In the genomic region with DNA sequence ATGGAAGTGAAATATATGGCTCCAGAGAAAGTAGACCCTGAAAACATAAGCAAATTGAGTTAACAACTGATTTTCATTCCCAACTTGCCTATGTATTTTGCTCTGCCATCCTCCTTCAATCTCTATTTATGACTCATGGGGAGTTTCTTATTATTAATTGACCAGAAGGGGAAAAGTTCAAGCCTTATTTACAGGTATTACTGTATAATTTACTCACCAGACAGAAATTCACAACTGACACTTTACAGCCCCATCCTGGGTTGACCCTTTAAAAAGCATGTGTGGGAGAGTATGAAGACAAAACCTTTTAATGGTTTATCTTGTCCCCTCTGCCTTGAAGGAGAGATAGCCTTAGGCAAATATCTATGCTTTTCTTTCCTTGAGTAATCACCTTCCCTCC, we compare ENCODE assay signal across 19 cellular contexts. TPM values are rescaled to one million over a fixed set of nuclear protein-coding genes. Genes with fewer than 3 reads are reported as not detected.
DNase-seq lines count a peak whose midpoint lies in the region; ATAC-seq and TF ChIP-seq lines count a peak whose summit lies in the region.
"Had no signal": no experiment of that assay in that cellular context is flagged by ENCODE, and none has a peak within 500 bp of the region (broad histone marks: within the 10 kb centered on the region; RNA-seq: fewer than 3 reads in every experiment).

No MANE protein-coding gene starts in this region.

- H3K4me1 Mint-ChIP-seq in WTC11: peaks cover 11% of the 10 kb centered on the region

- no peaks in the 10 kb centered on the region for H3K79me2 ChIP-seq in mammary epithelial cell (ENCODE audit: insufficient read depth, low read length)
- H3K79me2 ChIP-seq in PC-3 (ENCODE audit: low read length): no peaks in the 10 kb centered on the region

- H3K4me2 ChIP-seq in mammary epithelial cell (ENCODE audit: insufficient read depth, low read depth, low read length) (no peak overlapping the region), PC-3 (ENCODE audit: low read length) (peak overlapping the region; percentile 36; the same call in 1 of the 2 replicates)
- H3K4me2 ChIP-seq: PC-9 had no signal

- no peaks in the 10 kb centered on the region for H3K9me3 ChIP-seq in mammary epithelial cell (replicated peaks; ENCODE audit: insufficient read depth, low read length)
- no peaks in the 10 kb centered on the region for H3K9me3 ChIP-seq in breast epithelium
- no peaks in the 10 kb centered on the region for H3K9me3 ChIP-seq in PC-3 (ENCODE audit: low read length)

- peak; percentile 59; the same call in 1 of the 2 replicates for ATAC-seq in PC-3
- no peak for ATAC-seq in WTC11
- ATAC-seq in sciatic nerve: no peak
- ATAC-seq: K562, Right ventricle myocardium inferior had no signal

- H3K4me3 ChIP-seq in mammary epithelial cell (replicated peaks in 1 of 3; ENCODE audit: insufficient read depth in 1 of 3, low read depth in 2 of 3, low read length in 3 of 3) (no peak overlapping the region), breast epithelium (no peak overlapping the region), PC-3 (ENCODE audit: low read length) (no peak overlapping the region), kidney epithelial cell (ENCODE audit: low read depth, low read length) (no peak overlapping the region)
- H3K4me3 ChIP-seq: K562, PC-9 had no signal

- intact Hi-C loops in mammary epithelial cell (cut with micrococcal nuclease) (no loop called here), breast epithelium (cut with DNase I; ENCODE audit: low total_unique reads) (no loop called here), PC-3 (cut with micrococcal nuclease) (no loop called here), sciatic nerve (cut with DNase I) (no loop called here)

- H3K27me3 Mint-ChIP-seq in WTC11 (ENCODE audit: low read depth): no peaks in the 10 kb centered on the region; the same call in 1 of the 2 replicates

- dilution Hi-C loops in mammary epithelial cell (cut with HindIII; ENCODE audit: low sequenced_read_pairs): no loop called here

- no peak overlapping the region for H3K27ac Mint-ChIP-seq in WTC11
- H3K27ac Mint-ChIP-seq: T-helper 1 cell treated with Interleukin-12 subunit alpha and Interleukin-12 subunit beta and Interleukin-4 antibody, amounts not matched to agents 30 μg/mL and 1 μg/mL, for 36 hours had no signal

- no peak overlapping the region for H3K9ac ChIP-seq in mammary epithelial cell (ENCODE audit: insufficient read depth, low read length)
- H3K9ac ChIP-seq in PC-3 (ENCODE audit: low read length): no peak overlapping the region

- H3F3A ChIP-seq in PC-3 (ENCODE audit: low read length, unreplicated experiment): no peaks in the 10 kb centered on the region

- no TSS peak for BruUV-seq in mammary epithelial cell (replicated peaks; lab: Mats Ljungman, UMichigan)
- no TSS peak for BruUV-seq in PC-3 (replicated peaks; lab: Mats Ljungman, UMichigan)

- H3K9me2 ChIP-seq in PC-3 (replicated peaks; ENCODE audit: low read length): no peaks in the 10 kb centered on the region

- H3K27me3 ChIP-seq in mammary epithelial cell (ENCODE audit: insufficient read depth, low read length) (no peaks in the 10 kb centered on the region), breast epithelium (no peaks in the 10 kb centered on the region), PC-3 (ENCODE audit: low read length) (no peaks in the 10 kb centered on the region), kidney epithelial cell (ENCODE audit: control insufficient read depth, insufficient read depth, low read length) (no peaks in the 10 kb centered on the region)

- no peak overlapping the region for H3K4me3 Mint-ChIP-seq in WTC11
- H3K4me3 Mint-ChIP-seq: T-helper 1 cell treated with Interleukin-12 subunit alpha and Interleukin-12 subunit beta and Interleukin-4 antibody, amounts not matched to agents 30 μg/mL and 1 μg/mL, for 36 hours had no signal

- TF ChIP-seq POLR2A in breast epithelium (IDR thresholded peaks at IDR 0.05): no peak

- H4K20me1 ChIP-seq in mammary epithelial cell (ENCODE audit: insufficient read depth, low read length) (no peaks in the 10 kb centered on the region), PC-3 (ENCODE audit: low read length) (no peaks in the 10 kb centered on the region)

- H3K4me1 ChIP-seq in mammary epithelial cell (ENCODE audit: insufficient read depth, low read length): peaks cover 4% of the 10 kb centered on the region
- no peaks in the 10 kb centered on the region for H3K4me1 ChIP-seq in breast epithelium
- peaks cover 13% of the 10 kb centered on the region for H3K4me1 ChIP-seq in PC-3 (ENCODE audit: insufficient read depth, low read length)

- in situ Hi-C loops in mammary epithelial cell (cut with MboI; ENCODE audit: low sequenced_read_pairs in 2 of 2): loop anchor here (10.0 to 25.0 kb wide), 4 partner anchors 168 to 338 kb away; no protein-coding TSS in a partner anchor

- H3K27ac ChIP-seq in mammary epithelial cell (ENCODE audit: insufficient read depth, low read depth, low read length): no peak overlapping the region
- H3K27ac ChIP-seq in breast epithelium: no peak overlapping the region
- peak overlapping the region; percentile 30; the same call in 1 of the 2 replicates for H3K27ac ChIP-seq in PC-3 (ENCODE audit: low read length)
- H3K27ac ChIP-seq: C4-2B, HL-60, PC-9 had no signal

- POLR2A ChIA-PET in PC-3 (lab: Charles Lee; ENCODE audit: unreplicated experiment) (no interaction called here), WTC11 (lab: Charles Lee) (no interaction called here)

- H3K36me3 ChIP-seq in mammary epithelial cell (ENCODE audit: insufficient read depth, low read length): no peaks in the 10 kb centered on the region
- no peaks in the 10 kb centered on the region for H3K36me3 ChIP-seq in breast epithelium
- H3K36me3 ChIP-seq in PC-3 (ENCODE audit: low read depth, low read length): no peaks in the 10 kb centered on the region
- no peaks in the 10 kb centered on the region for H3K36me3 ChIP-seq in kidney epithelial cell (ENCODE audit: control insufficient read depth, insufficient read depth, low read length)

- no peaks in the 10 kb centered on the region for H3K36me3 Mint-ChIP-seq in WTC11

- TF ChIP-seq CTCF in mammary epithelial cell (conservative IDR thresholded peaks at IDR 0.05 in 1 of 2, IDR thresholded peaks at IDR 0.05 in 1 of 2; ENCODE audit: extremely low read depth in 1 of 2, insufficient read depth in 1 of 2, low read depth in 1 of 2, low read length in 2 of 2) (no peak), breast epithelium (IDR thresholded peaks at IDR 0.05) (no peak), PC-3 (conservative IDR thresholded peaks at IDR 0.05; ENCODE audit: low read depth, low read length) (no peak), kidney epithelial cell (IDR thresholded peaks at IDR 0.05; ENCODE audit: insufficient read depth, low read length, poor library complexity, severe bottlenecking) (no peak), WTC11 (IDR thresholded peaks at IDR 0.05) (no peak)

- DNase-seq in mammary epithelial cell: peak; percentile 56
- no peak for DNase-seq in breast epithelium (ENCODE audit: low spot score in 2 of 2)
- peak; percentile 52 for DNase-seq in PC-3
- peak; percentile 5 for DNase-seq in kidney epithelial cell (ENCODE audit: low read depth)
- DNase-seq in inferior parietal cortex (ENCODE audit: extremely low spot score): no peak
- no peak for DNase-seq in WTC11 (ENCODE audit: low spot score)
- DNase-seq in NCI-H345 (lab: John Stamatoyannopoulos, UW): no peak
- DNase-seq in sciatic nerve (ENCODE audit: low spot score): no peak
- DNase-seq: DMS53, GOT3, NCI-H1092 treated with DMSO at 0.1 percent for 48 hours, NCI-H1694 treated with DMSO at 0.1 percent for 48 hours, NCI-H510A treated with DMSO at 0.1 percent for 48 hours, PC-9 had no signal

- H2AFZ ChIP-seq in mammary epithelial cell (ENCODE audit: low read depth, low read length): no peak overlapping the region
- no peak overlapping the region for H2AFZ ChIP-seq in PC-3 (ENCODE audit: low read length)
- H2AFZ ChIP-seq: PC-9 had no signal

- H3K9me3 Mint-ChIP-seq in WTC11: peaks cover 4% of the 10 kb centered on the region
- H3K9me3 Mint-ChIP-seq: T-helper 1 cell treated with Interleukin-12 subunit alpha and Interleukin-12 subunit beta and Interleukin-4 antibody, amounts not matched to agents 30 μg/mL and 1 μg/mL, for 36 hours had no signal

- CTCF ChIA-PET in mammary epithelial cell (lab: Charles Lee; ENCODE audit: low non-redundant PET): no interaction called here
- CTCF ChIA-PET in PC-3 (lab: Charles Lee): no interaction called here
- CTCF ChIA-PET in WTC11 (lab: Charles Lee): interaction anchor here (0.5 kb wide), 1 partner anchor 94 kb away, joined by 3 read pairs; no protein-coding TSS in a partner anchor

TF ChIP-seq in WTC11, 78 proteins besides CTCF, POLR2A, EP300 and RAD21 (continues in another document):
- no peak for TF ChIP-seq SOX15 (CRISPR knock-in tag; IDR thresholded peaks at IDR 0.05)
- no peak for TF ChIP-seq ZNF396 (CRISPR knock-in tag; IDR thresholded peaks at IDR 0.05; ENCODE audit: borderline replicate concordance)
- no peak for TF ChIP-seq CBFB (CRISPR knock-in tag; IDR thresholded peaks at IDR 0.05; ENCODE audit: low read depth)
- no peak for TF ChIP-seq OVOL2 (CRISPR knock-in tag; IDR thresholded peaks at IDR 0.05; ENCODE audit: borderline replicate concordance)

RNA-seq across cellular contexts. Expression of a gene that starts 39.8 kb away (rescaled TPM):
- total RNA-seq in mammary epithelial cell (1 to 10 TPM; 3.2 to 4.2 TPM), breast epithelium (1 to 10 TPM; 2.0 to 2.6 (median 2.6) TPM), PC-3 (2014; rRNA removed) (4.3 and 10.4 TPM in 2 replicates), kidney epithelial cell (8.2 and 9.9 TPM in 2 replicates), WTC11 (2021) (0.33 to 0.89 TPM (median 0.73 TPM) in 3 replicates), sciatic nerve (1.3 TPM)
- polyA plus RNA-seq in mammary epithelial cell: 3.6 TPM
- not detected for polyA minus RNA-seq in mammary epithelial cell

RNA-seq across cellular contexts. Expression of a gene that starts 54.5 kb away (rescaled TPM):
- total RNA-seq in mammary epithelial cell (not detected), breast epithelium (not detected), PC-3 (2014; rRNA removed) (0.12 and 0.80 TPM in 2 replicates), kidney epithelial cell (0.07 and 0.13 TPM in 2 replicates), WTC11 (2021) (not detected in 3 replicates), sciatic nerve (0.45 TPM)
- not detected for polyA plus RNA-seq in mammary epithelial cell
- polyA minus RNA-seq in mammary epithelial cell: not detected
- total RNA-seq: K562 had no signal

Comparison
In these comparisons a context has a peak if more than half of its experiments do, and no peak if none do; other contexts are left out.
1. DNase-seq: peak in mammary epithelial cell (single experiment), PC-3 (single experiment) and kidney epithelial cell (single experiment); none in breast epithelium (0 of 2), inferior parietal cortex (single experiment), WTC11 (single experiment), NCI-H345 (single experiment) and sciatic nerve (single experiment).